ENCODE assay signal across 10 cellular contexts in the genomic region with DNA sequence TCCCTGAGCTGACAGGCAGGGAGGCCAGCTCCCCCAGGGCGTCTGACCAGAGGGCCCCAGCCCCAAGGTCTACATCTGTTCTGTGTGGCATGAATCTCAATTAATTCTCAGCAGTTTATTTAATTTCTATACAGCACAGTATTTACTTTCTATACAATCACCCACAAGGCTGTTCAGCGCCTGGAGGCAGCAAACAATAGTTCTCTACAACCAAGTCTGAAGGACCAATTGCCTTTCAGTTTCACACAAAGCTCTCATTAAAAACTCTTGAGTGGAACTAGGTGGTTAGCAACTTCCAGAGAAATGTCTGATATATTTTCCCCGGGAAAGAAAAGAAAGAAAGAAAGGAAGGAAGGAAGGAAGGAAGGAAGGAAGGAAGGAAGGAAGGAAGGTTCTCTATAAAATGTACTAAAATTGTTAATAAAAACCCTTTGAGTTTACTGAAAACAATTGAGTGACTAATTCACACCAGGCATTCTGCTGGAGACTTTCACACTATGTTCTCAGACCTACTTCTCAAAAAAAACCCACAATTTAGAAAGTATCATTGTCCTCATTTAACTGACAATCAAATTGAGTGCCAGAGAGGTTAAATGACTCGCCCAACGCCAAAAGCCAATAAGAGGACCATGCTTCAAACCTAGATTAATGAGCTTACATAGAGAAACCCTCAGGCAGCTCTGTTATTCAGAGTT.
DNase-seq lines count a peak whose midpoint lies in the region; ATAC-seq and TF ChIP-seq lines count a peak whose summit lies in the region.
"Had no signal": no experiment of that assay in that cellular context is flagged by ENCODE, and none has a peak within 500 bp of the region (broad histone marks: within the 10 kb centered on the region; RNA-seq: fewer than 3 reads in every experiment).

No MANE protein-coding gene starts in this region.

- DNase-seq in CD8-positive, alpha-beta memory T cell: no peak
- DNase-seq in NCI-H1417 (lab: John Stamatoyannopoulos, UW): peak; percentile 20 to 90 (median 68)
- DNase-seq in natural killer cell: no peak
- no peak for DNase-seq in NCI-H526 (lab: John Stamatoyannopoulos, UW)
- DNase-seq: activated B cell treated with CpG ODN at 0.5 μM for 24 hours, amniotic stem cell, NCI-H1436 had no signal

- ATAC-seq in natural killer cell: peak; percentile 64 to 74 (median 72)
- ATAC-seq in GM19328 (IDR thresholded peaks at IDR 0.05; ENCODE audit: unreplicated experiment): no peak
- no peak for ATAC-seq in HG02884 (IDR thresholded peaks at IDR 0.05; ENCODE audit: unreplicated experiment)

- no peak for TF ChIP-seq CTCF in natural killer cell (IDR thresholded peaks at IDR 0.05)

- peaks cover 0 to 5% (median 0%) of the 10 kb centered on the region in 3 donors for H3K36me3 Mint-ChIP-seq in CD8-positive, alpha-beta memory T cell
- peaks cover 5% of the 10 kb centered on the region for H3K36me3 Mint-ChIP-seq in activated naive CD8-positive, alpha-beta T cell
- H3K36me3 Mint-ChIP-seq in natural killer cell: no peaks in the 10 kb centered on the region

- no peak overlapping the region for H3K27ac ChIP-seq in CD8-positive, alpha-beta memory T cell (ENCODE audit: low read depth, low read length)

- H3K9me3 ChIP-seq in CD8-positive, alpha-beta memory T cell (ENCODE audit: low read length): no peaks in the 10 kb centered on the region

- CTCF ChIA-PET in CD8-positive, alpha-beta memory T cell (lab: Charles Lee): interaction anchor here (2.3 kb wide), 1 partner anchor 94 kb away, joined by 5 read pairs; no protein-coding TSS in a partner anchor

- peaks cover 20 to 33% (median 30%) of the 10 kb centered on the region in 3 donors for H3K4me1 Mint-ChIP-seq in CD8-positive, alpha-beta memory T cell
- H3K4me1 Mint-ChIP-seq in activated naive CD8-positive, alpha-beta T cell (ENCODE audit: low read depth): peaks cover 23% of the 10 kb centered on the region
- H3K4me1 Mint-ChIP-seq in natural killer cell: peaks cover 6 to 31% of the 10 kb centered on the region in 2 donors
- H3K4me1 Mint-ChIP-seq: activated B cell treated with CpG ODN at 0.5 μM for 24 hours had no signal

- peak overlapping the region; percentile 66 to 76 (median 74) for H3K4me3 Mint-ChIP-seq in CD8-positive, alpha-beta memory T cell
- H3K4me3 Mint-ChIP-seq in activated naive CD8-positive, alpha-beta T cell: peak overlapping the region; percentile 59
- H3K4me3 Mint-ChIP-seq in natural killer cell: peak overlapping the region; percentile 77
- H3K4me3 Mint-ChIP-seq: activated B cell treated with CpG ODN at 0.5 μM for 24 hours had no signal

- H3K4me1 ChIP-seq in CD8-positive, alpha-beta memory T cell (ENCODE audit: insufficient read depth, low read length): no peaks in the 10 kb centered on the region

- H3K27me3 Mint-ChIP-seq in CD8-positive, alpha-beta memory T cell: peaks cover 6 to 26% of the 10 kb centered on the region in 2 donors
- H3K27me3 Mint-ChIP-seq in activated naive CD8-positive, alpha-beta T cell: no peaks in the 10 kb centered on the region
- no peaks in the 10 kb centered on the region for H3K27me3 Mint-ChIP-seq in natural killer cell (ENCODE audit: low read depth in 2 of 2)

- peak overlapping the region; percentile 7 to 88 (median 65) for H3K27ac Mint-ChIP-seq in CD8-positive, alpha-beta memory T cell
- peak overlapping the region; percentile 28 for H3K27ac Mint-ChIP-seq in activated naive CD8-positive, alpha-beta T cell
- H3K27ac Mint-ChIP-seq in natural killer cell: peak overlapping the region; percentile 67 to 84
- H3K27ac Mint-ChIP-seq: activated B cell treated with CpG ODN at 0.5 μM for 24 hours had no signal

- H3K4me3 ChIP-seq in CD8-positive, alpha-beta memory T cell (ENCODE audit: low read length): no peak overlapping the region

- peaks cover 4% of the 10 kb centered on the region for H3K27me3 ChIP-seq in CD8-positive, alpha-beta memory T cell (ENCODE audit: insufficient read depth, low read length, poor library complexity, severe bottlenecking)

- H3K36me3 ChIP-seq in CD8-positive, alpha-beta memory T cell (ENCODE audit: insufficient read depth, low read length): no peaks in the 10 kb centered on the region

- POLR2A ChIA-PET in CD8-positive, alpha-beta memory T cell (lab: Charles Lee): no interaction called here

- intact Hi-C loops in natural killer cell (cut with micrococcal nuclease): loop anchor here (5.0 kb wide), 1 partner anchor 588 kb away; no protein-coding TSS in a partner anchor

- H3K9me3 Mint-ChIP-seq in CD8-positive, alpha-beta memory T cell: peaks cover 0 to 3% (median 2%) of the 10 kb centered on the region in 5 donors
- peaks cover 3% of the 10 kb centered on the region for H3K9me3 Mint-ChIP-seq in activated naive CD8-positive, alpha-beta T cell (ENCODE audit: low read depth)
- peaks cover 2% of the 10 kb centered on the region in 2 donors for H3K9me3 Mint-ChIP-seq in natural killer cell

Comparison
In these comparisons a context has a peak if more than half of its experiments do, and no peak if none do; other contexts are left out.
1. DNase-seq: peak in NCI-H1417 (3 of 3); none in CD8-positive, alpha-beta memory T cell (0 of 5), natural killer cell (single experiment) and NCI-H526 (0 of 2).
2. ATAC-seq: peak in natural killer cell (3 of 3); none in GM19328 (single experiment) and HG02884 (single experiment).
3. Peak in every context shown above with its lines, with median percentiles within 50 percentile points of each other: H3K27ac Mint-ChIP-seq and H3K4me3 Mint-ChIP-seq.